Comparison of ENCODE assay signal across 8 cellular contexts in the genomic region with DNA sequence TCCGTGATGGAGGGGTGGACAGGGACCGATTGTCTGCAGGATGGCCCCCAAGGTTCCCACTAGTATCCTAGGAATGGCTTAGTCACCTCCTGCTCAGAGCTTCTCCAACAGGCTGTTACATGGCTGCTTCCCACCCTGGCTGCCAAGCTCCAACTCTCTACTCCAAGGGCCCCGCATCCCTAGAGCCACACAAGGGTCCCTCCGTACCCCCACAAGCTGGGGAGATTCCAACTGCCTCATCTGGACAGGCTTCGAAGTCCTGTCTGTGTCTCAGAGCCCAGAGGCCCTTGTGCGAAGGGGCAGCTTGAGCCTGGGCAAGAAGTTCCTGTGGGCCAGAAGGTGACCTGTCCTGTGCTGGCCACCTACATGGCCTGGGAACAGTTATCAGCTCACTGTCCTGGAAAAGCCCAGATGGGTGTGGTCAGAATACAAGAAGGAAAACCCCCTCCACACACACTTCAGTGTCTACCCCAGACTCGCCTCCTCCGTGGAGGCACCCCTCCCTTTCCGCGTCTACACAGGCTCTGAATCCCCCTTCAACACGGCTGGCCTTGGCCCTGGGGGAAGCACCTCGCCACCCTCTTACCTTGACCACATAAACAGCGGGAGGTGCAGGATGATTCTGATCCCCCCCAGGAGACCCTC. TPM values are rescaled to one million over a fixed set of nuclear protein-coding genes. Genes with fewer than 3 reads are reported as not detected.
DNase-seq lines count a peak whose midpoint lies in the region; FAIRE-seq and TF ChIP-seq lines count a peak whose summit lies in the region.

No MANE protein-coding gene starts in this region.

- H3K27me3 Mint-ChIP-seq in IgD-negative memory B cell (no peaks in the 10 kb centered on the region), mesothelial cell of epicardium (ENCODE audit: low read depth) (no peaks in the 10 kb centered on the region)

- no peaks in the 10 kb centered on the region for H3K9me3 Mint-ChIP-seq in IgD-negative memory B cell
- no peaks in the 10 kb centered on the region for H3K9me3 Mint-ChIP-seq in mesothelial cell of epicardium

- peak overlapping the region; percentile 86 for H3K4me3 ChIP-seq in bronchial epithelial cell (ENCODE audit: low read depth, low read length)

- H3K4me3 Mint-ChIP-seq in IgD-negative memory B cell (peak overlapping the region; percentile 91 to 98 (median 97)), mesothelial cell of epicardium (peak overlapping the region; percentile 92)

- FAIRE-seq in bronchial epithelial cell (lab: Jason Lieb, UNC) (no peak), GM19239 (lab: Jason Lieb, UNC) (no peak)

- TF ChIP-seq CTCF in bronchial epithelial cell (IDR thresholded peaks at IDR 0.05; ENCODE audit: insufficient read depth, low read length, severe bottlenecking) (no peak), mesothelial cell of epicardium (IDR thresholded peaks at IDR 0.05; ENCODE audit: unreplicated experiment) (no peak)

- no peaks in the 10 kb centered on the region for H3K27me3 ChIP-seq in bronchial epithelial cell (ENCODE audit: control insufficient read depth, insufficient read depth, low read length)

- H3K4me1 Mint-ChIP-seq in IgD-negative memory B cell (peaks cover 28 to 45% (median 43%) of the 10 kb centered on the region in 3 donors), mesothelial cell of epicardium (peaks cover 30% of the 10 kb centered on the region)

- H3K36me3 Mint-ChIP-seq in IgD-negative memory B cell (peaks cover 3% of the 10 kb centered on the region), mesothelial cell of epicardium (peaks cover 7% of the 10 kb centered on the region)

- H3K36me3 ChIP-seq in bronchial epithelial cell (ENCODE audit: control insufficient read depth, insufficient read depth, low read length), result peaks cover 13% of the 10 kb centered on the region

- DNase-seq in EL (peak; percentile 71), bronchial epithelial cell (ENCODE audit: low read depth) (peak; percentile 50), mesothelial cell of epicardium (ENCODE audit: low spot score in 2 of 2, unreplicated experiment in 2 of 2) (no peak), NCI-H1048 (lab: John Stamatoyannopoulos, UW) (no peak), GM19239 (ENCODE audit: insufficient read length, low spot score) (no peak), amniotic stem cell (lab: John Stamatoyannopoulos, UW) (no peak), CD1c-positive myeloid dendritic cell (ENCODE audit: extremely low spot score) (no peak)

- H3K27ac Mint-ChIP-seq in IgD-negative memory B cell, result peak overlapping the region; percentile 46 to 92 (median 72)
- peak overlapping the region; percentile 72 for H3K27ac Mint-ChIP-seq in mesothelial cell of epicardium

RNA-seq across cellular contexts. Expression of gene MEAK7, which starts 0.6 kb away (rescaled TPM):
- 8.2 TPM for polyA plus RNA-seq in IgD-negative memory B cell
- total RNA-seq in bronchial epithelial cell (36.7 and 47.9 TPM in 2 replicates), mesothelial cell of epicardium (37.9 to 42.7 TPM (median 39.6 TPM) in 3 replicates)

Comparison
In these comparisons a context has a peak if more than half of its experiments do, and no peak if none do; other contexts are left out.
1. DNase-seq: peak in EL (single experiment) and bronchial epithelial cell (single experiment); none in mesothelial cell of epicardium (0 of 2), NCI-H1048 (single experiment), GM19239 (single experiment), amniotic stem cell (single experiment) and CD1c-positive myeloid dendritic cell (single experiment).